Comparison of ENCODE assay signal across 10 cellular contexts in genomic region chr5:78886650-78887230, GRCh38.
DNase-seq lines count a peak whose midpoint lies in the region; ATAC-seq, FAIRE-seq and TF ChIP-seq lines count a peak whose summit lies in the region.
"Had no signal": no experiment of that assay in that cellular context is flagged by ENCODE, and none has a peak within 500 bp of the region (broad histone marks: within the 10 kb centered on the region; RNA-seq: fewer than 3 reads in every experiment).

No MANE protein-coding gene starts in this region.

- H2AK5ac ChIP-seq in H1 (ENCODE audit: low read depth, low read length), result no peak overlapping the region

- CTCF ChIA-PET in H1 (lab: Charles Lee; ENCODE audit: partially characterized antibody), result interaction anchor here (0.6 to 5.3 kb wide), 35 partner anchors 9 to 1258 kb away, joined by 3 to 41 read pairs (median 3); no protein-coding TSS in a partner anchor

- no peak overlapping the region for H4K91ac ChIP-seq in H1 (replicated peaks; ENCODE audit: insufficient read length, low read length)

- peaks cover 0 to 7% (median 1%) of the 10 kb centered on the region in 4 experiments; a peak in 1 of 7 replicates for H3K4me1 ChIP-seq in H1 (replicated peaks in 1 of 4; ENCODE audit: control insufficient read depth in 3 of 4, insufficient read depth in 4 of 4, low read length in 3 of 4)
- H3K4me1 ChIP-seq in psoas muscle, result no peaks in the 10 kb centered on the region

- intact Hi-C loops in psoas muscle (cut with DNase I), result no loop called here

- DNase-seq in NCI-H1694 treated with DMSO at 0.1 percent for 48 hours (lab: John Stamatoyannopoulos, UW) (peak; percentile 9), NCI-H1694 (lab: John Stamatoyannopoulos, UW) (no peak), M059J (ENCODE audit: low read depth) (peak; percentile 12), H1 (ENCODE audit: low read depth in 1 of 2, low spot score in 2 of 2) (no peak), psoas muscle (no peak), NCI-H774 (lab: John Stamatoyannopoulos, UW) (no peak)
- DNase-seq: activated T-cell treated with anti-CD3 and anti-CD28 coated beads, Interleukin-2, amount 50 U/mL, for 4 hours; NCI-H345 had no signal

- no peak overlapping the region for H3K4me2 ChIP-seq in H1 (ENCODE audit: insufficient read depth in 1 of 2, low read depth in 2 of 2, low read length in 2 of 2)

- peak; percentile 18 to 24; a peak in 3 of 4 replicates for TF ChIP-seq RAD21 in H1 (IDR thresholded peaks at IDR 0.05 in 1 of 2, conservative IDR thresholded peaks at IDR 0.05 in 1 of 2; ENCODE audit: low read depth in 2 of 2, low read length in 2 of 2)

- TF ChIP-seq CTCF in H1 (IDR thresholded peaks at IDR 0.05; ENCODE audit: control extremely low read depth in 1 of 3, insufficient read depth in 1 of 3, low read depth in 1 of 3, low read length in 3 of 3) (peak in 1 of 3 experiments; percentile 34; a peak in 2 of 4 replicates), psoas muscle (IDR thresholded peaks at IDR 0.05) (peak; percentile 52)

- no peaks in the 10 kb centered on the region for H3K79me1 ChIP-seq in H1 (ENCODE audit: low read depth, low read length)

- H3K23ac ChIP-seq in H1 (ENCODE audit: insufficient read length), result no peak overlapping the region

- H3K9me3 ChIP-seq in H1 (ENCODE audit: insufficient read depth in 2 of 2, low read depth in 1 of 2, low read length in 1 of 2), result no peaks in the 10 kb centered on the region
- no peaks in the 10 kb centered on the region for H3K9me3 ChIP-seq in psoas muscle

- POLR2A ChIA-PET in H1 (lab: Charles Lee; ENCODE audit: partially characterized antibody), result no interaction called here

- H3K18ac ChIP-seq in H1 (ENCODE audit: extremely low read depth, low read length), result no peak overlapping the region

- ATAC-seq in psoas muscle (no peak), GM21619 (IDR thresholded peaks at IDR 0.05; ENCODE audit: unreplicated experiment) (no peak), HG03457 (IDR thresholded peaks at IDR 0.05; ENCODE audit: unreplicated experiment) (no peak)

- no peak overlapping the region for H3K56ac ChIP-seq in H1 (replicated peaks; ENCODE audit: insufficient read length, low read depth, low read length)

- TF ChIP-seq EP300 in H1 (IDR thresholded peaks at IDR 0.05; ENCODE audit: borderline replicate concordance in 1 of 2, low read depth in 2 of 2, low read length in 2 of 2), result no peak

- TF ChIP-seq POLR2A in H1 (IDR thresholded peaks at IDR 0.05; ENCODE audit: control extremely low read depth in 1 of 2, low read depth in 2 of 2, low read length in 2 of 2), result no peak

- 81% methylated on average over 2 of the region's 2 CpGs; no CpG with 5 or more reads in 1 of the 2 experiments for WGBS in H1 (ENCODE audit: extremely low coverage in 1 of 2, insufficient coverage in 1 of 2, insufficient read length in 1 of 2, insufficient replicate concordance in 2 of 2, low coverage in 1 of 2, low lambda C conversion rate in 2 of 2, missing lambda C conversion rate in 1 of 2), 2 experiments
- WGBS in psoas muscle, 3 donors, result 83 to 93% (median 91%) methylated on average over 2 of the region's 2 CpGs

- no peak for FAIRE-seq in H1 (lab: Jason Lieb, UNC)

- no peak overlapping the region for H2BK5ac ChIP-seq in H1 (ENCODE audit: low read depth, low read length)

- H3K4ac ChIP-seq in H1 (replicated peaks; ENCODE audit: insufficient read length, low read depth, low read length), result no peak overlapping the region

- H3K4me3 ChIP-seq in H1 (ENCODE audit: extremely low read depth in 1 of 4, insufficient read depth in 2 of 4, low read depth in 3 of 4, low read length in 4 of 4) (no peak overlapping the region), psoas muscle (no peak overlapping the region)

- H3K23me2 ChIP-seq in H1 (ENCODE audit: low read depth, low read length), result no peaks in the 10 kb centered on the region

- no peak overlapping the region for H4K5ac ChIP-seq in H1 (ENCODE audit: insufficient read length, low read depth, low read length)

- no peak overlapping the region for H2BK20ac ChIP-seq in H1 (ENCODE audit: low read length)

- no peaks in the 10 kb centered on the region for H3K27me3 ChIP-seq in H1 (replicated peaks in 1 of 4; ENCODE audit: control insufficient read depth in 3 of 4, extremely low read depth in 1 of 4, insufficient read depth in 3 of 4, low read length in 3 of 4)
- H3K27me3 ChIP-seq in psoas muscle (ENCODE audit: insufficient read depth in 3 of 3, low read length in 2 of 3), result no peaks in the 10 kb centered on the region

- no peaks in the 10 kb centered on the region for H3K36me3 ChIP-seq in H1 (ENCODE audit: control insufficient read depth in 2 of 4, insufficient read depth in 4 of 4, low read length in 3 of 4)
- no peaks in the 10 kb centered on the region for H3K36me3 ChIP-seq in psoas muscle (ENCODE audit: insufficient read depth in 1 of 2, low read depth in 1 of 2)

- no peak overlapping the region for H3K9ac ChIP-seq in H1 (replicated peaks in 1 of 4; ENCODE audit: extremely low read depth in 1 of 4, low read depth in 3 of 4, low read length in 3 of 4)

- no peak overlapping the region for H3K14ac ChIP-seq in H1 (ENCODE audit: insufficient read length)

- H2BK120ac ChIP-seq in H1 (replicated peaks; ENCODE audit: low read depth, low read length), result no peak overlapping the region

- no peak overlapping the region for H2BK15ac ChIP-seq in H1 (ENCODE audit: low read length)

- no peak overlapping the region for H4K8ac ChIP-seq in H1 (ENCODE audit: extremely low read depth, insufficient read depth, low read length)

- no peak overlapping the region for H2AFZ ChIP-seq in H1 (ENCODE audit: low read length)

- no peak overlapping the region for H3K27ac ChIP-seq in H1 (ENCODE audit: low read depth, low read length)
- no peak overlapping the region for H3K27ac ChIP-seq in psoas muscle

- H2BK12ac ChIP-seq in H1 (ENCODE audit: low read depth, low read length), result no peak overlapping the region

- H3K79me2 ChIP-seq in H1 (ENCODE audit: control insufficient read depth in 1 of 2, insufficient read depth in 2 of 2, low read length in 2 of 2), result no peaks in the 10 kb centered on the region

- H4K20me1 ChIP-seq in H1 (replicated peaks in 1 of 2; ENCODE audit: control insufficient read depth in 1 of 2, insufficient read depth in 2 of 2, low read length in 2 of 2), result no peaks in the 10 kb centered on the region

TF ChIP-seq in H1, 55 proteins besides CTCF, POLR2A, EP300 and RAD21 (continues in another document):
- TF ChIP-seq BCL11A (IDR thresholded peaks at IDR 0.05; ENCODE audit: low read depth in 2 of 2, low read length in 2 of 2) (no peak), SRF (IDR thresholded peaks at IDR 0.05; ENCODE audit: low read depth, low read length) (no peak)

Comparison
In these comparisons a context has a peak if more than half of its experiments do, and no peak if none do; other contexts are left out.
1. DNase-seq: peak in NCI-H1694 treated with DMSO at 0.1 percent for 48 hours (single experiment) and M059J (single experiment); none in NCI-H1694 (single experiment), H1 (0 of 2), psoas muscle (0 of 2) and NCI-H774 (single experiment).